ENCODE assay signal across 9 cellular contexts in the genomic region with DNA sequence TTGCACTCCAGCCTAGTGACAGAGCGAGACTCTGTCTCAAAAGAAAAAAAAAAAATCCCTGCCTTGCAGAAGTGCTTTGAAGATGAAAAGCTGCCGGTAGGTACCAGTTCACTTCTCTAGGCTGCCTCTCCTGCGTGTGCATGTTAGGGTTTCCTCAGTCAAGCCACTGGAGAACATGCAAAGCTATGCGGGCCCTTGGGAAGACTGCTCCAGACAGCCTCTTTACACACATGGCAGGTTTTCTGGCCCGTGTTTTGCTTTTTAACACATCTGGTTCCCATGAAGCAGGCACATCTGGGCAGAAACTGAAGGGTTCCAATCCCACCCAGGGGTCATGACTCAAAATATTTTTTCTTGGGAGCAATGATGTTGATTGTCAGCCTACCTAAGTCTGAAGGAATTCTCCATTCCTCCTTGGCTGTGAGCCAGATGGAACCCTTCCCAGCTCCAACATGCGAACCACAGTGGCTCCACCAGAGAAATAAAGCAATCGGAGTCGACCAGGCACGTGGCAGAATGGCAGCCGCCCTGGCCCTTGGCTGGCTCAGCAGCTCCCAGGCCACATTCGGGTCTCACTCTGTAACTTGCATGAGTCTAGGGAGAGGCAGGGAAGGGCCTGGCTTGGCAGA. TPM values are rescaled to one million over a fixed set of nuclear protein-coding genes. Genes with fewer than 3 reads are reported as not detected.
DNase-seq lines count a peak whose midpoint lies in the region; ATAC-seq, FAIRE-seq and TF ChIP-seq lines count a peak whose summit lies in the region.
"Had no signal": no experiment of that assay in that cellular context is flagged by ENCODE, and none has a peak within 500 bp of the region (broad histone marks: within the 10 kb centered on the region; RNA-seq: fewer than 3 reads in every experiment).

No MANE protein-coding gene starts in this region.

- no peak overlapping the region for H3K56ac ChIP-seq in mesendoderm (ENCODE audit: low read length)

- ATAC-seq in HG03565 (IDR thresholded peaks at IDR 0.05; ENCODE audit: unreplicated experiment), result no peak

- H3K18ac ChIP-seq in mesendoderm (ENCODE audit: low read length), result no peak overlapping the region

- CTCF ChIA-PET in mammary epithelial cell (lab: Charles Lee; ENCODE audit: low non-redundant PET), result no interaction called here

- H3K4me2 ChIP-seq in mammary epithelial cell (ENCODE audit: insufficient read depth, low read depth, low read length) (no peak overlapping the region), mesendoderm (ENCODE audit: low read length) (no peak overlapping the region)

- no peak overlapping the region for H2AFZ ChIP-seq in mammary epithelial cell (ENCODE audit: low read depth, low read length)

- no peak overlapping the region for H2BK5ac ChIP-seq in mesendoderm (ENCODE audit: low read length)

- no peaks in the 10 kb centered on the region for H3K9me3 ChIP-seq in mammary epithelial cell (replicated peaks; ENCODE audit: insufficient read depth, low read length)

- intact Hi-C loops in mammary epithelial cell (cut with micrococcal nuclease), result no loop called here

- H3K4me1 ChIP-seq in mammary epithelial cell (ENCODE audit: insufficient read depth, low read length) (peaks cover 7% of the 10 kb centered on the region), mesendoderm (ENCODE audit: control insufficient read depth, low read depth, low read length) (no peaks in the 10 kb centered on the region)

- H3K79me1 ChIP-seq in mesendoderm (ENCODE audit: low read length), result no peaks in the 10 kb centered on the region

- H3K4me3 ChIP-seq in mammary epithelial cell (replicated peaks in 1 of 3; ENCODE audit: insufficient read depth in 1 of 3, low read depth in 2 of 3, low read length in 3 of 3), result no peak overlapping the region
- H3K4me3 ChIP-seq in mesendoderm (ENCODE audit: low read length), result no peak overlapping the region

- H3K27me3 ChIP-seq in mammary epithelial cell (ENCODE audit: insufficient read depth, low read length), result no peaks in the 10 kb centered on the region
- H3K27me3 ChIP-seq in mesendoderm (ENCODE audit: insufficient read depth, low read length, poor library complexity), result no peaks in the 10 kb centered on the region

- in situ Hi-C loops in mammary epithelial cell (cut with MboI; ENCODE audit: low sequenced_read_pairs in 2 of 2), result no loop called here

- H4K5ac ChIP-seq in mesendoderm (ENCODE audit: low read length), result no peak overlapping the region

- no peak overlapping the region for H2BK120ac ChIP-seq in mesendoderm (ENCODE audit: low read depth, low read length)

- H3K36me3 ChIP-seq in mammary epithelial cell (ENCODE audit: insufficient read depth, low read length) (no peaks in the 10 kb centered on the region), mesendoderm (ENCODE audit: control insufficient read depth, insufficient read depth, low read length) (no peaks in the 10 kb centered on the region)

- dilution Hi-C loops in mammary epithelial cell (cut with HindIII; ENCODE audit: low sequenced_read_pairs), result loop anchor here (5.0 kb wide), 1 partner anchor 35 kb away; no protein-coding TSS in a partner anchor

- H3K23ac ChIP-seq in mesendoderm (ENCODE audit: low read length), result no peak overlapping the region

- 52% methylated on average over 10 of the region's 11 CpGs for WGBS in mammary epithelial cell (ENCODE audit: low coverage, missing lambda C conversion rate)
- no CpG with 5 or more reads among the region's 11 CpGs for WGBS in mesendoderm (ENCODE audit: extremely low coverage, insufficient coverage, low lambda C conversion rate)

- H3K79me2 ChIP-seq in mammary epithelial cell (ENCODE audit: insufficient read depth, low read length), result no peaks in the 10 kb centered on the region
- no peaks in the 10 kb centered on the region for H3K79me2 ChIP-seq in mesendoderm (ENCODE audit: control insufficient read depth, insufficient read depth, low read length)

- H4K8ac ChIP-seq in mesendoderm (ENCODE audit: low read depth, low read length), result no peak overlapping the region

- BruUV-seq in mammary epithelial cell (replicated peaks; lab: Mats Ljungman, UMichigan), result no TSS peak

- no peak for FAIRE-seq in urothelium cell line (lab: Jason Lieb, UNC)
- FAIRE-seq: A204.1 had no signal

- H2AK5ac ChIP-seq in mesendoderm (ENCODE audit: low read length), result no peak overlapping the region

- H2BK15ac ChIP-seq in mesendoderm (replicated peaks; ENCODE audit: low read depth), result no peak overlapping the region

- H3K4ac ChIP-seq in mesendoderm (ENCODE audit: low read depth, low read length), result no peak overlapping the region

- no peak overlapping the region for H3K27ac ChIP-seq in mammary epithelial cell (ENCODE audit: insufficient read depth, low read depth, low read length)
- H3K27ac ChIP-seq in mesendoderm (ENCODE audit: low read depth, low read length), result no peak overlapping the region

- no peak for TF ChIP-seq CTCF in mammary epithelial cell (conservative IDR thresholded peaks at IDR 0.05 in 1 of 2, IDR thresholded peaks at IDR 0.05 in 1 of 2; ENCODE audit: extremely low read depth in 1 of 2, insufficient read depth in 1 of 2, low read depth in 1 of 2, low read length in 2 of 2)

- no peaks in the 10 kb centered on the region for H4K20me1 ChIP-seq in mammary epithelial cell (ENCODE audit: insufficient read depth, low read length)

- no peak overlapping the region for H3K9ac ChIP-seq in mammary epithelial cell (ENCODE audit: insufficient read depth, low read length)
- no peak overlapping the region for H3K9ac ChIP-seq in mesendoderm (ENCODE audit: low read length)

- peak; percentile 12 for DNase-seq in NCI-H1105 (lab: John Stamatoyannopoulos, UW)
- no peak for DNase-seq in NCI-H1105 treated with DMSO at 0.1 percent for 48 hours (lab: John Stamatoyannopoulos, UW)
- DNase-seq in mammary epithelial cell, result peak; percentile 38
- peak; percentile 95 for DNase-seq in kidney tubule cell (ENCODE audit: low spot score)
- peak; percentile 81 for DNase-seq in urothelium cell line (ENCODE audit: low spot score)
- DNase-seq in mesendoderm, result no peak
- DNase-seq in GM19238 (ENCODE audit: insufficient read length, low spot score), result no peak

RNA-seq across cellular contexts. Expression of gene MGLL, which starts 29.5 kb away (rescaled TPM):
- 10 to 100 TPM in 1 of 2 donors, 1 to 10 TPM in 1; 7.8 to 46.3 TPM for total RNA-seq in mammary epithelial cell
- polyA plus RNA-seq in mammary epithelial cell, result 16.9 TPM
- polyA minus RNA-seq in mammary epithelial cell, result 27.4 TPM
- 0.17 TPM for polyA plus RNA-seq in mesendoderm (2013, experiment 1 of 2)
- 0.20 TPM for polyA plus RNA-seq in mesendoderm (2013, experiment 2 of 2)

Comparison
In these comparisons a context has a peak if more than half of its experiments do, and no peak if none do; other contexts are left out.
1. DNase-seq: peak in NCI-H1105 (single experiment), mammary epithelial cell (single experiment), kidney tubule cell (single experiment) and urothelium cell line (single experiment); none in NCI-H1105 treated with DMSO at 0.1 percent for 48 hours (single experiment), mesendoderm (single experiment) and GM19238 (single experiment).